Comparison of ENCODE assay signal across 1 cellular context in the genomic region with DNA sequence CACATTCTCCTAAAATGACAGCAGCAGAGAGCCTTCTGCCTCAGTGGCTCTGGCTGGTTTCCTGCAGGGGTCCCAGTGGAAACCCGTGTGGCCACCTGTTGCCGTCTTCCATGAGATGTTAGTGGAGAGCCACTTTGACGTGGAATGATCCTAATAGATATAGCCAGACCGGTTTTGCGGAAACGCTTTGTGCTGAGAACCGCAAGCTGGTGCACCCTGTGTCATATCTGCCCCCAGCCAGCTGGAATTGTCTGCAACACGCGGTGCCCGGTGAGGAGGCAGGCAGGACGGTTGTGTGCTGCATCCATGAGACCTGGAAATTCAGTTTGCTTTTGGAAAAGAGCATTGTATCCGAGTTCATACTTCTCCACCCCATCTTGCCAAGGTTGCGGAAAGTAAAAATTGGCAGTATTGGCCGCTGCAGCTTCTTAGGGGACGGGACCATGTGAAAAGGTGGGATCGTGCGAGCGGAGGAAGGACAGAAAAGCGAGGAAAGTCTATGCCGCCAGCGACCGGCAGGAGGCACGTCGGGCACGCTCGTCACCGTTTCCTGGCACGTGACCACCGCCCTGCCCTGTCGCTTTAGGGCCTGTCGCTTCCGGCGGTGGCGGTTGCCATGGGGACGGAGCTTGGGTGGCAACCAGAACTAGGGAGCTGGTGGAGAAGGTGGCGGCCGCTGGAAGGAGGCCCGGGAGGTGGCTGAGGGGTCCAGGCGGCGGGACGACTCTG.
TF ChIP-seq lines count a peak whose summit lies in the region.

A gene with protein sequence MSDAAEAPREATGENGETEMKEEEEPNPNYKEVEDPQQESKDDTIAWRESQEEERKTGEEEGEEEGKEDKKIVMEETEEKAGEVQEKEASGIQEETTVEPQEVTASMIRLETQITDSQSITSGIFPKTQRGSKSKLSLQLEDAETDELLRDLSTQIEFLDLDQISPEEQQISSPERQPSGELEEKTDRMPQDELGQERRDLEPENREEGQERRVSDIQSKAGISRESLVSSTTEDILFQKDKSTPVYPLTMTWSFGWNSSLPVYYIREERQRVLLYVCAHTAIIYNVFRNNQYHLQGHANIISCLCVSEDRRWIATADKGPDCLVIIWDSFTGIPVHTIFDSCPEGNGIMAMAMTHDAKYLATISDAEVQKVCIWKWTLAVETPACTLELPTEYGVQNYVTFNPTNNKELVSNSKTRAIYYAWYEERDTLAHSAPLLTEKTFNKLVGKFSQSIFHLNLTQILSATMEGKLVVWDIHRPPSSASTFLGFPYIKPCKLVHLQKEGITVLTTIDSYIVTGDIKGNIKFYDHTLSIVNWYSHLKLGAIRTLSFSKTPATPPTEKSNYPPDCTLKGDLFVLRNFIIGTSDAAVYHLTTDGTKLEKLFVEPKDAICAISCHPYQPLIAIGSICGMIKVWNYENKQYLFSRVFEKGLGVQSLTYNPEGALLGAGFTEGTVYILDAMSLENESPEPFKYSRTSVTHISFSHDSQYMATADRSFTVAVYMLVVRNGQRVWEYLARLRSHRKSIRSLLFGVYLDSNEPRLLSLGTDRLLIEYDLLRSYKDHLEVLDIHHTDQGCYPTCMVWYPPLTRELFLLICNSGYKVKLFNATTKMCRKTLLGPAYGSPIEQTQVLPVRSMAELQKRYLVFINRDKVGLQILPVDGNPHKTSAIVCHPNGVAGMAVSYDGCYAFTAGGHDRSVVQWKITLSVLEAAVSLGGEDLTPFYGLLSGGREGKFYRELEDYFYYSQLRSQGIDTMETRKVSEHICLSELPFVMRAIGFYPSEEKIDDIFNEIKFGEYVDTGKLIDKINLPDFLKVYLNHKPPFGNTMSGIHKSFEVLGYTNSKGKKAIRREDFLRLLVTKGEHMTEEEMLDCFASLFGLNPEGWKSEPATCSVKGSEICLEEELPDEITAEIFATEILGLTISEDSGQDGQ (plus strand): TSS at position 643 of the 729 bp plus-strand sequence. CDS start 2,714 bp downstream, outside the sequence.

TF ChIP-seq in Ishikawa, 13 proteins besides CTCF, POLR2A, EP300 and RAD21 (continued from another document):
- TF ChIP-seq, protein P1, sequence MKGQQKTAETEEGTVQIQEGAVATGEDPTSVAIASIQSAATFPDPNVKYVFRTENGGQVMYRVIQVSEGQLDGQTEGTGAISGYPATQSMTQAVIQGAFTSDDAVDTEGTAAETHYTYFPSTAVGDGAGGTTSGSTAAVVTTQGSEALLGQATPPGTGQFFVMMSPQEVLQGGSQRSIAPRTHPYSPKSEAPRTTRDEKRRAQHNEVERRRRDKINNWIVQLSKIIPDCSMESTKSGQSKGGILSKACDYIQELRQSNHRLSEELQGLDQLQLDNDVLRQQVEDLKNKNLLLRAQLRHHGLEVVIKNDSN (IDR thresholded peaks at IDR 0.05), result peak; percentile 99
- TF ChIP-seq TEAD4 (IDR thresholded peaks at IDR 0.05), result no peak
- no peak for TF ChIP-seq NFIC (IDR thresholded peaks at IDR 0.05)
